Comparison of ENCODE assay signal across 14 cellular contexts in the genomic region with DNA sequence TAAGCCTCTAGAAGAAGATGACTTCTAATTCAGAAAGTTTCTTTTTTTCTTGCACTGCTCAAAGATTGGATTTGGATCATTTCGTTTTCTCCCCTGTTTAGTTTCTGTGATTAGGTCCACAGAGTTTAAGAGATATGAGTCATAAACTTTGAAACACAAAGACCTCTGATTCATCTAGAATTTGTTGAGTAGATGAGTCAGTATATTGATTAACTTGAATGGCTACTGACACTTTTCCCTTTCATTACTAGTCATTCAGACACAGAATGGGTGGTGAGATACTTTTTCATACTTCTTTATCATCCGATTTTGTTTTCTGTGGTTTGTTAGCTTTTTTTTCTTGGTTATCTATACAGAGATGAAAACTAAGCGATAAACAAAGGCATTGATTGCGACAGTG. TPM values are rescaled to one million over a fixed set of nuclear protein-coding genes. Genes with fewer than 3 reads are reported as not detected.
DNase-seq lines count a peak whose midpoint lies in the region; ATAC-seq and TF ChIP-seq lines count a peak whose summit lies in the region.
"Had no signal": no experiment of that assay in that cellular context is flagged by ENCODE, and none has a peak within 500 bp of the region (broad histone marks: within the 10 kb centered on the region; RNA-seq: fewer than 3 reads in every experiment).

No MANE protein-coding gene starts in this region.

- peak; percentile 89 for ATAC-seq in GM18505 (IDR thresholded peaks at IDR 0.05; ENCODE audit: unreplicated experiment)
- peak; percentile 93 for ATAC-seq in GM19438 (IDR thresholded peaks at IDR 0.05; ENCODE audit: low read depth, unreplicated experiment)
- ATAC-seq in HG02938 (IDR thresholded peaks at IDR 0.05; ENCODE audit: unreplicated experiment) = peak; percentile 98
- ATAC-seq in gastrocnemius medialis = no peak

- H3K27me3 ChIP-seq in OCI-LY3 (ENCODE audit: low read depth, low read length) (peaks cover 10% of the 10 kb centered on the region), gastrocnemius medialis (no peaks in the 10 kb centered on the region)
- H3K27me3 ChIP-seq: BLaER1, thyroid gland had no signal

- no peak overlapping the region for H3K9ac ChIP-seq in OCI-LY3 (ENCODE audit: low read length)
- H3K9ac ChIP-seq: BLaER1 had no signal

- peak overlapping the region; percentile 76 for H3K4me2 ChIP-seq in OCI-LY3 (ENCODE audit: low read length)
- H3K4me2 ChIP-seq: BLaER1 had no signal

- no peak for TF ChIP-seq POLR2A in GM18505 (IDR thresholded peaks at IDR 0.05; ENCODE audit: borderline replicate concordance, extremely low read depth, insufficient read depth, insufficient read length)
- TF ChIP-seq POLR2A in gastrocnemius medialis (IDR thresholded peaks at IDR 0.05) = no peak

- H3K36me3 ChIP-seq in OCI-LY3 (replicated peaks; ENCODE audit: low read depth, low read length) (no peaks in the 10 kb centered on the region), gastrocnemius medialis (no peaks in the 10 kb centered on the region)
- H3K36me3 ChIP-seq: BLaER1, thyroid gland had no signal

- DNase-seq in GM19238 (ENCODE audit: insufficient read length, low spot score) (no peak), NCI-H2107 treated with DMSO at 0.1 percent for 48 hours (lab: John Stamatoyannopoulos, UW; ENCODE audit: unreplicated experiment) (no peak), gastrocnemius medialis (no peak)
- no peak for DNase-seq in activated CD4-positive, alpha-beta T cell treated with anti-CD3 and anti-CD28 coated beads, Interleukin-2, amount 50 U/mL, for 48 hours
- DNase-seq: activated CD4-positive, alpha-beta T cell treated with anti-CD3 and anti-CD28 coated beads, Interleukin-2, amount 50 U/mL, for 4 hours; NCI-H2029 treated with DMSO at 0.1 percent for 48 hours; SIG-M5; stimulated activated CD4-positive, alpha-beta T cell treated with anti-CD3 and anti-CD28 coated beads, Interleukin-1b, Interleukin-23, amount 100 ng/mL, for 48 hours; thyroid gland had no signal

- no peaks in the 10 kb centered on the region for H3K79me2 ChIP-seq in OCI-LY3 (ENCODE audit: low read length)

- no peak overlapping the region for H2AFZ ChIP-seq in OCI-LY3 (ENCODE audit: low read depth, low read length)

- no peak for TF ChIP-seq CTCF in OCI-LY3 (IDR thresholded peaks at IDR 0.05; ENCODE audit: low read depth, low read length)
- TF ChIP-seq CTCF in gastrocnemius medialis (IDR thresholded peaks at IDR 0.05 in 4 of 5, conservative IDR thresholded peaks at IDR 0.05 in 1 of 5) = no peak

- H3K4me3 ChIP-seq in OCI-LY3 (ENCODE audit: low read length) (peak overlapping the region; percentile 34), gastrocnemius medialis (no peak overlapping the region)
- H3K4me3 ChIP-seq: BLaER1, thyroid gland had no signal

- H3K9me3 ChIP-seq in OCI-LY3 (ENCODE audit: insufficient read depth, low read length) = no peaks in the 10 kb centered on the region
- H3K9me3 ChIP-seq in gastrocnemius medialis = no peaks in the 10 kb centered on the region
- H3K9me3 ChIP-seq: thyroid gland had no signal

- in situ Hi-C loops in gastrocnemius medialis (cut with MboI; ENCODE audit: low sequenced_read_pairs in 4 of 4) = no loop called here

- intact Hi-C loops in gastrocnemius medialis (cut with DNase I; ENCODE audit: low total_unique reads) = no loop called here

- no peaks in the 10 kb centered on the region for H4K20me1 ChIP-seq in OCI-LY3 (ENCODE audit: insufficient read depth, low read length)
- H4K20me1 ChIP-seq: BLaER1 had no signal

- H3K4me1 ChIP-seq in OCI-LY3 (ENCODE audit: low read length) (peaks cover 20% of the 10 kb centered on the region), gastrocnemius medialis (no peaks in the 10 kb centered on the region)
- H3K4me1 ChIP-seq: thyroid gland had no signal

- H3K27ac ChIP-seq in OCI-LY3 (ENCODE audit: low read length) = no peak overlapping the region
- no peak overlapping the region for H3K27ac ChIP-seq in gastrocnemius medialis
- H3K27ac ChIP-seq: BLaER1, thyroid gland had no signal

RNA-seq across cellular contexts. Expression of a gene that starts 34.1 kb away (rescaled TPM):
- 1 to 10 TPM in 1 of 4 donors, under 1 TPM in 3; 0.05 to 1.0 (median 0.23) TPM for total RNA-seq in gastrocnemius medialis

Comparison
In these comparisons a context has a peak if more than half of its experiments do, and no peak if none do; other contexts are left out.
1. ATAC-seq: peak in GM18505 (single experiment), GM19438 (single experiment) and HG02938 (single experiment); none in gastrocnemius medialis (0 of 2).